In the genomic region with DNA sequence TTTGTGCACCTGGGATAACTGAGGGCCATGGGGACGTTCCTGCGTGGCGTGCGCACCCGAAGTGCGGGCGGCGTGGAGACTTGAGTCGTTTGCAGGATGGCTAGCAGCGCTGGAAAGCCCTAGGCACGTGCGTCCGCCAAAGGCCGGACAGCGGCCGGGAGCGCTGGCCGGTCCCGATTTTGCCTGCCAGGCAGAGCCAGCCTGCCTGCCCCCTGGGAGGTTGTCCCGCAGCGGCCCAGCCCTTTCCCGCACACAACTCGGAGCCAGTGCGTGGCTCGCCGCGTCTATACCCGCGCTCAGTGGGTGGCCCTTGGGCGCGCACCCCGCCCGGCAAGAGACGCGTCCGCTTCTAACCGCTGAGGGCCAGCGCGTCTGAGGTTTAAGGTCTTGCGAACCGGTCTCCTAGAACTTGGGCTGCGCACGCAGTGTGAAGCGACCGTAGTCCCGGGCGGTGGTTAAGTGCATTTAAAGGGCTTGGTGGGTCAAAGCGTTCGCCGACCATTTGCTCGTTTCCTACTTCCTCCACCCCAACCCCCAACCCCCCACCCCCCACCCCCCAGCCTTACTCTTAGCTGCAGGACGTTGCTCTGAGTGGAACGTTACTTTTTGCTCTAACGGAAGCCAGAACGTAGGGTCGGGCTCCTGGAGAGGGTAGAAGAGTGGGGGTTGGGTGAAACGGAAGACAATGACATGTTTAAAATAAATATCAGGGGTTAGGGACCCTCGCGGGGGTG, we compare ENCODE assay signal across 1 cellular context.
TF ChIP-seq lines count a peak whose summit lies in the region.

No MANE protein-coding gene starts in this region.

TF ChIP-seq in K562, 482 proteins besides CTCF, POLR2A, EP300 and RAD21 (continued from another document and continues in another):
- TF ChIP-seq ZNF764 (CRISPR knock-in tag; IDR thresholded peaks at IDR 0.05; ENCODE audit: low read depth) = no peak
- TF ChIP-seq BMI1 (IDR thresholded peaks at IDR 0.05; ENCODE audit: low read length) = 0 out of 2 replicates have a peak, but pooled peaks have one; percentile 19
- TF ChIP-seq KDM5B (IDR thresholded peaks at IDR 0.05; ENCODE audit: insufficient replicate concordance, low read depth, low read length) = peak; percentile 53
- TF ChIP-seq ZNF584 (CRISPR knock-in tag; IDR thresholded peaks at IDR 0.05; ENCODE audit: low read depth) = no peak
- TF ChIP-seq, protein P1, sequence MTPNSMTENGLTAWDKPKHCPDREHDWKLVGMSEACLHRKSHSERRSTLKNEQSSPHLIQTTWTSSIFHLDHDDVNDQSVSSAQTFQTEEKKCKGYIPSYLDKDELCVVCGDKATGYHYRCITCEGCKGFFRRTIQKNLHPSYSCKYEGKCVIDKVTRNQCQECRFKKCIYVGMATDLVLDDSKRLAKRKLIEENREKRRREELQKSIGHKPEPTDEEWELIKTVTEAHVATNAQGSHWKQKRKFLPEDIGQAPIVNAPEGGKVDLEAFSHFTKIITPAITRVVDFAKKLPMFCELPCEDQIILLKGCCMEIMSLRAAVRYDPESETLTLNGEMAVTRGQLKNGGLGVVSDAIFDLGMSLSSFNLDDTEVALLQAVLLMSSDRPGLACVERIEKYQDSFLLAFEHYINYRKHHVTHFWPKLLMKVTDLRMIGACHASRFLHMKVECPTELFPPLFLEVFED (CRISPR knock-in tag; conservative IDR thresholded peaks at IDR 0.05) = no peak
- no peak for TF ChIP-seq MTA1 (IDR thresholded peaks at IDR 0.05; ENCODE audit: borderline replicate concordance)
- peak in 1 of 2 experiments; percentile 67; a peak in 1 of 4 replicates for TF ChIP-seq SIN3A (IDR thresholded peaks at IDR 0.05; ENCODE audit: borderline replicate concordance in 2 of 2, control insufficient read depth in 1 of 2, low read depth in 2 of 2, low read length in 2 of 2)
- peak; percentile 77 for TF ChIP-seq EP400 (IDR thresholded peaks at IDR 0.05)
- TF ChIP-seq HDAC6 (IDR thresholded peaks at IDR 0.05; ENCODE audit: low read depth, low read length) = no peak
- TF ChIP-seq PRPF4 (IDR thresholded peaks at IDR 0.05; ENCODE audit: insufficient read depth, low read depth, low read length, poor library complexity, severe bottlenecking) = peak; percentile 85
- no peak for TF ChIP-seq ZNF655 (CRISPR knock-in tag; IDR thresholded peaks at IDR 0.05)
- TF ChIP-seq THRAP3 (IDR thresholded peaks at IDR 0.05; ENCODE audit: borderline replicate concordance) = no peak
- peak in 1 of 2 experiments; percentile 54 for TF ChIP-seq E2F6 (IDR thresholded peaks at IDR 0.05; ENCODE audit: borderline replicate concordance in 1 of 2, extremely low read depth in 1 of 2, insufficient read depth in 1 of 2, insufficient read length in 1 of 2, low read depth in 1 of 2, low read length in 1 of 2, poor library complexity in 1 of 2, severe bottlenecking in 1 of 2)
- TF ChIP-seq, protein P2, sequence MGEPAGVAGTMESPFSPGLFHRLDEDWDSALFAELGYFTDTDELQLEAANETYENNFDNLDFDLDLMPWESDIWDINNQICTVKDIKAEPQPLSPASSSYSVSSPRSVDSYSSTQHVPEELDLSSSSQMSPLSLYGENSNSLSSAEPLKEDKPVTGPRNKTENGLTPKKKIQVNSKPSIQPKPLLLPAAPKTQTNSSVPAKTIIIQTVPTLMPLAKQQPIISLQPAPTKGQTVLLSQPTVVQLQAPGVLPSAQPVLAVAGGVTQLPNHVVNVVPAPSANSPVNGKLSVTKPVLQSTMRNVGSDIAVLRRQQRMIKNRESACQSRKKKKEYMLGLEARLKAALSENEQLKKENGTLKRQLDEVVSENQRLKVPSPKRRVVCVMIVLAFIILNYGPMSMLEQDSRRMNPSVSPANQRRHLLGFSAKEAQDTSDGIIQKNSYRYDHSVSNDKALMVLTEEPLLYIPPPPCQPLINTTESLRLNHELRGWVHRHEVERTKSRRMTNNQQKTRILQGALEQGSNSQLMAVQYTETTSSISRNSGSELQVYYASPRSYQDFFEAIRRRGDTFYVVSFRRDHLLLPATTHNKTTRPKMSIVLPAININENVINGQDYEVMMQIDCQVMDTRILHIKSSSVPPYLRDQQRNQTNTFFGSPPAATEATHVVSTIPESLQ (CRISPR knock-in tag; IDR thresholded peaks at IDR 0.05) = no peak; the same call in 1 of the 2 replicates
- no peak for TF ChIP-seq CBFA2T3 (IDR thresholded peaks at IDR 0.05)
- TF ChIP-seq HNRNPLL (IDR thresholded peaks at IDR 0.05; ENCODE audit: low read depth, low read length, poor library complexity, severe bottlenecking) = peak; percentile 66
- peak; percentile 6; the same call in 1 of the 2 replicates for TF ChIP-seq JUN (IDR thresholded peaks at IDR 0.05; ENCODE audit: borderline replicate concordance, low read depth, low read length)
- TF ChIP-seq JUN (CRISPR knock-in tag; IDR thresholded peaks at IDR 0.05; ENCODE audit: borderline replicate concordance) = no peak
- peak; percentile 60; the same call in 1 of the 2 replicates for TF ChIP-seq KDM2B (CRISPR knock-in tag; IDR thresholded peaks at IDR 0.05)
- TF ChIP-seq THAP12 (CRISPR knock-in tag; IDR thresholded peaks at IDR 0.05) = peak; percentile 49; the same call in 1 of the 2 replicates
- TF ChIP-seq L3MBTL2 (IDR thresholded peaks at IDR 0.05) = peak; percentile 10; the same call in 1 of the 2 replicates
- TF ChIP-seq LARP7 (IDR thresholded peaks at IDR 0.05) = no peak
- TF ChIP-seq HCFC1 (IDR thresholded peaks at IDR 0.05; ENCODE audit: low read depth, low read length) = no peak
- TF ChIP-seq NCOA4 (IDR thresholded peaks at IDR 0.05; ENCODE audit: partially characterized antibody) = no peak
- TF ChIP-seq ELF4 (CRISPR knock-in tag; IDR thresholded peaks at IDR 0.05) = no peak
- no peak for TF ChIP-seq MYBL2 (IDR thresholded peaks at IDR 0.05; ENCODE audit: low read depth)
- no peak for TF ChIP-seq MYBL2 (CRISPR knock-in tag; IDR thresholded peaks at IDR 0.05; ENCODE audit: borderline replicate concordance)
- TF ChIP-seq ETS1 (conservative IDR thresholded peaks at IDR 0.05; ENCODE audit: control insufficient read depth, low read depth, low read length) = peak; percentile 73
- no peak for TF ChIP-seq POLR2B (IDR thresholded peaks at IDR 0.05; ENCODE audit: low read depth, partially characterized antibody)
- TF ChIP-seq KDM4B (IDR thresholded peaks at IDR 0.05; ENCODE audit: borderline replicate concordance in 2 of 2, low read depth in 1 of 2) = no peak
- TF ChIP-seq POLR2AphosphoS5 (IDR thresholded peaks at IDR 0.05; ENCODE audit: control insufficient read depth, insufficient read depth, low read depth, low read length) = peak; percentile 69
- no peak for TF ChIP-seq ZNF347 (CRISPR knock-in tag; IDR thresholded peaks at IDR 0.05; ENCODE audit: low read depth)
- TF ChIP-seq HIVEP1 (CRISPR knock-in tag; IDR thresholded peaks at IDR 0.05) = no peak
- no peak for TF ChIP-seq FOXP1 (CRISPR knock-in tag; IDR thresholded peaks at IDR 0.05)
- TF ChIP-seq E2F1 (CRISPR knock-in tag; IDR thresholded peaks at IDR 0.05) = no peak
- TF ChIP-seq, protein P3, sequence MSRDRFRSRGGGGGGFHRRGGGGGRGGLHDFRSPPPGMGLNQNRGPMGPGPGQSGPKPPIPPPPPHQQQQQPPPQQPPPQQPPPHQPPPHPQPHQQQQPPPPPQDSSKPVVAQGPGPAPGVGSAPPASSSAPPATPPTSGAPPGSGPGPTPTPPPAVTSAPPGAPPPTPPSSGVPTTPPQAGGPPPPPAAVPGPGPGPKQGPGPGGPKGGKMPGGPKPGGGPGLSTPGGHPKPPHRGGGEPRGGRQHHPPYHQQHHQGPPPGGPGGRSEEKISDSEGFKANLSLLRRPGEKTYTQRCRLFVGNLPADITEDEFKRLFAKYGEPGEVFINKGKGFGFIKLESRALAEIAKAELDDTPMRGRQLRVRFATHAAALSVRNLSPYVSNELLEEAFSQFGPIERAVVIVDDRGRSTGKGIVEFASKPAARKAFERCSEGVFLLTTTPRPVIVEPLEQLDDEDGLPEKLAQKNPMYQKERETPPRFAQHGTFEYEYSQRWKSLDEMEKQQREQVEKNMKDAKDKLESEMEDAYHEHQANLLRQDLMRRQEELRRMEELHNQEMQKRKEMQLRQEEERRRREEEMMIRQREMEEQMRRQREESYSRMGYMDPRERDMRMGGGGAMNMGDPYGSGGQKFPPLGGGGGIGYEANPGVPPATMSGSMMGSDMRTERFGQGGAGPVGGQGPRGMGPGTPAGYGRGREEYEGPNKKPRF (IDR thresholded peaks at IDR 0.05; ENCODE audit: low read depth, low read length) = no peak
- peak; percentile 80 for TF ChIP-seq NKRF (IDR thresholded peaks at IDR 0.05; ENCODE audit: borderline replicate concordance)
- TF ChIP-seq RFX7 (CRISPR knock-in tag; IDR thresholded peaks at IDR 0.05) = no peak
